In genomic region chr2:101517753-101518152, GRCh38 we compare ENCODE assay signal across 1 cellular context.
TF ChIP-seq lines count a peak whose summit lies in the region.

No MANE protein-coding gene starts in this region.

TF ChIP-seq in SK-N-SH, 30 proteins besides CTCF, POLR2A, EP300 and RAD21 (continued from another document):
- no peak for TF ChIP-seq USF2 (IDR thresholded peaks at IDR 0.05; ENCODE audit: borderline replicate concordance, low read depth, low read length)
- no peak; the same call in 1 of the 2 replicates for TF ChIP-seq SMC3 (IDR thresholded peaks at IDR 0.05; ENCODE audit: low read depth, low read length)
- TF ChIP-seq FOSL2 (IDR thresholded peaks at IDR 0.05; ENCODE audit: borderline replicate concordance, low read depth) = peak; percentile 44; the same call in 1 of the 2 replicates
- TF ChIP-seq JUND (IDR thresholded peaks at IDR 0.05) = peak; percentile 51
- TF ChIP-seq POLR2AphosphoS5 (IDR thresholded peaks at IDR 0.05; ENCODE audit: low read depth, low read length) = no peak; the same call in 1 of the 2 replicates
- peak; percentile 99 for TF ChIP-seq RXRA (IDR thresholded peaks at IDR 0.05; ENCODE audit: borderline replicate concordance, low read depth)
- TF ChIP-seq, protein P1, sequence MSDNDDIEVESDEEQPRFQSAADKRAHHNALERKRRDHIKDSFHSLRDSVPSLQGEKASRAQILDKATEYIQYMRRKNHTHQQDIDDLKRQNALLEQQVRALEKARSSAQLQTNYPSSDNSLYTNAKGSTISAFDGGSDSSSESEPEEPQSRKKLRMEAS (IDR thresholded peaks at IDR 0.05; ENCODE audit: low read depth) = no peak
- TF ChIP-seq MEF2A (IDR thresholded peaks at IDR 0.05; ENCODE audit: borderline replicate concordance, low read depth) = no peak
- TF ChIP-seq, protein P2, sequence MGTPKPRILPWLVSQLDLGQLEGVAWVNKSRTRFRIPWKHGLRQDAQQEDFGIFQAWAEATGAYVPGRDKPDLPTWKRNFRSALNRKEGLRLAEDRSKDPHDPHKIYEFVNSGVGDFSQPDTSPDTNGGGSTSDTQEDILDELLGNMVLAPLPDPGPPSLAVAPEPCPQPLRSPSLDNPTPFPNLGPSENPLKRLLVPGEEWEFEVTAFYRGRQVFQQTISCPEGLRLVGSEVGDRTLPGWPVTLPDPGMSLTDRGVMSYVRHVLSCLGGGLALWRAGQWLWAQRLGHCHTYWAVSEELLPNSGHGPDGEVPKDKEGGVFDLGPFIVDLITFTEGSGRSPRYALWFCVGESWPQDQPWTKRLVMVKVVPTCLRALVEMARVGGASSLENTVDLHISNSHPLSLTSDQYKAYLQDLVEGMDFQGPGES (IDR thresholded peaks at IDR 0.05; ENCODE audit: low read depth, low read length) = no peak
- no peak for TF ChIP-seq SIN3A (IDR thresholded peaks at IDR 0.05; ENCODE audit: borderline replicate concordance, low read depth, low read length)
- no peak for TF ChIP-seq FOXJ3 (CRISPR knock-in tag; IDR thresholded peaks at IDR 0.05)
- 0 out of 2 replicates have a peak, but pooled peaks have one; percentile 32 for TF ChIP-seq TAF1 (IDR thresholded peaks at IDR 0.05; ENCODE audit: borderline replicate concordance, low read depth, low read length)
- no peak for TF ChIP-seq ELF1 (IDR thresholded peaks at IDR 0.05)
- peak; percentile 29; the same call in 1 of the 2 replicates for TF ChIP-seq NFIC (IDR thresholded peaks at IDR 0.05; ENCODE audit: borderline replicate concordance)
- TF ChIP-seq RCOR1 (IDR thresholded peaks at IDR 0.05; ENCODE audit: low read length) = no peak
- TF ChIP-seq MXI1 (IDR thresholded peaks at IDR 0.05; ENCODE audit: low read depth, low read length) = no peak
- TF ChIP-seq YY1 (IDR thresholded peaks at IDR 0.05; ENCODE audit: low read depth) = no peak
- TF ChIP-seq TCF12 (IDR thresholded peaks at IDR 0.05) = peak; percentile 90
- TF ChIP-seq, protein P3, sequence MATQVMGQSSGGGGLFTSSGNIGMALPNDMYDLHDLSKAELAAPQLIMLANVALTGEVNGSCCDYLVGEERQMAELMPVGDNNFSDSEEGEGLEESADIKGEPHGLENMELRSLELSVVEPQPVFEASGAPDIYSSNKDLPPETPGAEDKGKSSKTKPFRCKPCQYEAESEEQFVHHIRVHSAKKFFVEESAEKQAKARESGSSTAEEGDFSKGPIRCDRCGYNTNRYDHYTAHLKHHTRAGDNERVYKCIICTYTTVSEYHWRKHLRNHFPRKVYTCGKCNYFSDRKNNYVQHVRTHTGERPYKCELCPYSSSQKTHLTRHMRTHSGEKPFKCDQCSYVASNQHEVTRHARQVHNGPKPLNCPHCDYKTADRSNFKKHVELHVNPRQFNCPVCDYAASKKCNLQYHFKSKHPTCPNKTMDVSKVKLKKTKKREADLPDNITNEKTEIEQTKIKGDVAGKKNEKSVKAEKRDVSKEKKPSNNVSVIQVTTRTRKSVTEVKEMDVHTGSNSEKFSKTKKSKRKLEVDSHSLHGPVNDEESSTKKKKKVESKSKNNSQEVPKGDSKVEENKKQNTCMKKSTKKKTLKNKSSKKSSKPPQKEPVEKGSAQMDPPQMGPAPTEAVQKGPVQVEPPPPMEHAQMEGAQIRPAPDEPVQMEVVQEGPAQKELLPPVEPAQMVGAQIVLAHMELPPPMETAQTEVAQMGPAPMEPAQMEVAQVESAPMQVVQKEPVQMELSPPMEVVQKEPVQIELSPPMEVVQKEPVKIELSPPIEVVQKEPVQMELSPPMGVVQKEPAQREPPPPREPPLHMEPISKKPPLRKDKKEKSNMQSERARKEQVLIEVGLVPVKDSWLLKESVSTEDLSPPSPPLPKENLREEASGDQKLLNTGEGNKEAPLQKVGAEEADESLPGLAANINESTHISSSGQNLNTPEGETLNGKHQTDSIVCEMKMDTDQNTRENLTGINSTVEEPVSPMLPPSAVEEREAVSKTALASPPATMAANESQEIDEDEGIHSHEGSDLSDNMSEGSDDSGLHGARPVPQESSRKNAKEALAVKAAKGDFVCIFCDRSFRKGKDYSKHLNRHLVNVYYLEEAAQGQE (IDR thresholded peaks at IDR 0.05; ENCODE audit: low read depth, low read length) = no peak
- no peak; the same call in 1 of the 2 replicates for TF ChIP-seq GABPA (IDR thresholded peaks at IDR 0.05; ENCODE audit: low read depth)
- TF ChIP-seq CHD2 (IDR thresholded peaks at IDR 0.05; ENCODE audit: low read length, partially characterized antibody) = no peak
